8 cellular contexts compared by ENCODE assay signal in genomic region chr1:23825076-23825761, GRCh38. TPM values are rescaled to one million over a fixed set of nuclear protein-coding genes. Genes with fewer than 3 reads are reported as not detected.
A peak's percentile ranks its signal among the peaks of the same experiment; 100 is the strongest.
DNase-seq lines count a peak whose midpoint lies in the region; ATAC-seq and TF ChIP-seq lines count a peak whose summit lies in the region.

HMGCL (minus strand) TSS chr1:23825429; CDS start chr1:23825415, 14 bp downstream.

- intact Hi-C loops in activated T-helper 2 cell treated with anti-CD3 and anti-CD28 coated beads, Interferon-gamma antibody, Interleukin-2, Interleukin-4, amounts not matched to agents 10 μg/mL and 5 μg/mL and 100 μg/mL, durations not matched to agents 14 hours and 24 hours and 36 hours (cut with micrococcal nuclease) = loop anchor here (5.0 kb wide), 1 partner anchor 92 kb away; no protein-coding TSS in a partner anchor
- intact Hi-C loops in natural killer cell (cut with micrococcal nuclease) = loop anchor here (1.0 kb wide), 1 partner anchor 25 kb away; the partner anchor contains the start of gene GALE

- peak; percentile 68 for DNase-seq in DMS 273 treated with DMSO at 0.1 percent for 48 hours (lab: John Stamatoyannopoulos, UW)
- peak; percentile 78 to 91 for DNase-seq in Kasumi-1 (lab: John Stamatoyannopoulos, UW)
- DNase-seq in activated T-helper 2 cell treated with anti-CD3 and anti-CD28 coated beads, Interferon-gamma antibody, Interleukin-2, Interleukin-4, amounts not matched to agents 10 μg/mL and 5 μg/mL and 100 μg/mL, durations not matched to agents 14 hours and 24 hours and 36 hours (ENCODE audit: low spot score) = peak; percentile 82
- peak; percentile 84 for DNase-seq in fibroblast of peridontal ligament (ENCODE audit: extremely low read depth)
- DNase-seq in natural killer cell = peak; percentile 83
- DNase-seq in stimulated activated naive CD4-positive, alpha-beta T cell (lab: John Stamatoyannopoulos, UW) = peak; percentile 67 to 85 (median 80)

- H3K4me3 Mint-ChIP-seq in activated T-helper 2 cell treated with anti-CD3 and anti-CD28 coated beads, Interferon-gamma antibody, Interleukin-2, Interleukin-4, amounts not matched to agents 10 μg/mL and 5 μg/mL and 100 μg/mL, durations not matched to agents 14 hours and 24 hours and 36 hours (ENCODE audit: low read depth) = peak within 1 kb of the TSS; percentile 93
- H3K4me3 Mint-ChIP-seq in natural killer cell = peak within 1 kb of the TSS; percentile 96

- H3K9me3 Mint-ChIP-seq in activated T-helper 2 cell treated with anti-CD3 and anti-CD28 coated beads, Interferon-gamma antibody, Interleukin-2, Interleukin-4, amounts not matched to agents 10 μg/mL and 5 μg/mL and 100 μg/mL, durations not matched to agents 14 hours and 24 hours and 36 hours = no peaks in the 10 kb centered on the region
- no peaks in the 10 kb centered on the region for H3K9me3 Mint-ChIP-seq in natural killer cell

- peak; percentile 97 for TF ChIP-seq POLR2A in Raji (IDR thresholded peaks at IDR 0.05; ENCODE audit: insufficient read depth, low read depth, low read length)

- TF ChIP-seq CTCF in natural killer cell (IDR thresholded peaks at IDR 0.05) = no peak

- ATAC-seq in GM21576 (IDR thresholded peaks at IDR 0.05; ENCODE audit: unreplicated experiment) = peak; percentile 74
- peak; percentile 98 to 99 (median 98) for ATAC-seq in natural killer cell

- H3K4me1 Mint-ChIP-seq in activated T-helper 2 cell treated with anti-CD3 and anti-CD28 coated beads, Interferon-gamma antibody, Interleukin-2, Interleukin-4, amounts not matched to agents 10 μg/mL and 5 μg/mL and 100 μg/mL, durations not matched to agents 14 hours and 24 hours and 36 hours (ENCODE audit: low read depth) = peaks cover 16% of the 10 kb centered on the region
- H3K4me1 Mint-ChIP-seq in natural killer cell = peaks cover 21 to 23% of the 10 kb centered on the region in 2 donors

- no peaks in the 10 kb centered on the region for H3K27me3 Mint-ChIP-seq in activated T-helper 2 cell treated with anti-CD3 and anti-CD28 coated beads, Interferon-gamma antibody, Interleukin-2, Interleukin-4, amounts not matched to agents 10 μg/mL and 5 μg/mL and 100 μg/mL, durations not matched to agents 14 hours and 24 hours and 36 hours (ENCODE audit: low read depth)
- no peaks in the 10 kb centered on the region for H3K27me3 Mint-ChIP-seq in natural killer cell (ENCODE audit: low read depth in 2 of 2)

- peak within 1 kb of the TSS; percentile 91 for H3K27ac Mint-ChIP-seq in activated T-helper 2 cell treated with anti-CD3 and anti-CD28 coated beads, Interferon-gamma antibody, Interleukin-2, Interleukin-4, amounts not matched to agents 10 μg/mL and 5 μg/mL and 100 μg/mL, durations not matched to agents 14 hours and 24 hours and 36 hours
- H3K27ac Mint-ChIP-seq in natural killer cell = peak within 1 kb of the TSS; percentile 91 to 96

- peaks cover 2% of the 10 kb centered on the region for H3K36me3 Mint-ChIP-seq in activated T-helper 2 cell treated with anti-CD3 and anti-CD28 coated beads, Interferon-gamma antibody, Interleukin-2, Interleukin-4, amounts not matched to agents 10 μg/mL and 5 μg/mL and 100 μg/mL, durations not matched to agents 14 hours and 24 hours and 36 hours (ENCODE audit: low read depth)
- no peaks in the 10 kb centered on the region for H3K36me3 Mint-ChIP-seq in natural killer cell

RNA-seq across cellular contexts. Expression of gene HMGCL, which starts in this region (rescaled TPM):
- total RNA-seq in activated T-helper 2 cell treated with anti-CD3 and anti-CD28 coated beads, Interferon-gamma antibody, Interleukin-2, Interleukin-4, amounts not matched to agents 10 μg/mL and 5 μg/mL and 100 μg/mL, durations not matched to agents 14 hours and 24 hours and 36 hours = 22.8 and 25.9 TPM in 2 replicates
- total RNA-seq in natural killer cell = 10 to 100 TPM; 16.8 to 26.9 (median 17.0) TPM

Comparison
In these comparisons a context has a peak if more than half of its experiments do, and no peak if none do; other contexts are left out.
1. Peak in every context shown above with its lines: DNase-seq and ATAC-seq.